In the genomic region with DNA sequence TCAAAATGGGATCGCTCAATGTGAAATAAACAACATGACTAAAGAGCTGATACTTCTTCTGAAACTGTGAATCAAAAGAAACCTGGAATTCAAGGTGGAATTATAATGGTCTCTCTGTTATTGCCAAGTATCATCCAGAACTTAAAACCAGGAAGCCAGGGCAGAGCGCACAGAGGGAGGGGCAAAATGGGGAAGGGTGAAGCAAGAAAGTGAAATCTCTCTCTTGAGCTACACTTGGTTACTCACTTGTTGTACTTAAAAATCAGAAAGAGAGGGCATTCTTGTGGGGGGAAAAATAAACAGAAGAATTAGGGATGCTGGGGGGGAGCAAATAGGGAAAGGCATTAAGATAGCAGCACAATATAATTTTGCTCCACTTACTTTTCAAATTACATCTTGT, we compare ENCODE assay signal across 29 cellular contexts.
DNase-seq lines count a peak whose midpoint lies in the region; ATAC-seq and TF ChIP-seq lines count a peak whose summit lies in the region.
"Had no signal": no experiment of that assay in that cellular context is flagged by ENCODE, and none has a peak within 500 bp of the region (broad histone marks: within the 10 kb centered on the region; RNA-seq: fewer than 3 reads in every experiment).

No MANE protein-coding gene starts in this region.

- H3K36me3 ChIP-seq in trophoblast cell (ENCODE audit: control insufficient read depth in 1 of 2, insufficient read depth in 2 of 2, low read length in 2 of 2): no peaks in the 10 kb centered on the region
- H3K36me3 ChIP-seq: gastrocnemius medialis, lower lobe of right lung, sigmoid colon, transverse colon had no signal

- H3K79me2 ChIP-seq in trophoblast cell (ENCODE audit: control insufficient read depth, insufficient read depth, low read length, poor library complexity): no peaks in the 10 kb centered on the region

- H2BK5ac ChIP-seq in trophoblast cell (ENCODE audit: low read depth, low read length, poor library complexity): no peak overlapping the region

- no peak for ATAC-seq in HG02623 (IDR thresholded peaks at IDR 0.05; ENCODE audit: unreplicated experiment)
- ATAC-seq: effector memory CD8-positive, alpha-beta T cell; gastrocnemius medialis; natural killer cell treated with Interleukin-12 subunit alpha and Interleukin-12 subunit beta and Interleukin-15 and Interleukin-18, amount 100 ng/mL, for 72 hours; Panc1; psoas muscle had no signal

- no peak overlapping the region for H3K14ac ChIP-seq in trophoblast cell (ENCODE audit: low read length)

- H3K4me1 ChIP-seq in trophoblast cell (ENCODE audit: control insufficient read depth in 1 of 2, insufficient read depth in 2 of 2, low read length in 2 of 2): no peaks in the 10 kb centered on the region
- H3K4me1 ChIP-seq: gastrocnemius medialis, lower lobe of right lung, psoas muscle, sigmoid colon, transverse colon had no signal

- H3K27ac ChIP-seq in trophoblast cell (ENCODE audit: low read depth, low read length): no peak overlapping the region
- H3K27ac ChIP-seq: coronary artery, gastrocnemius medialis, KMS-11, lower lobe of right lung, psoas muscle, sigmoid colon, transverse colon had no signal

- no peak for TF ChIP-seq CTCF in fibroblast of villous mesenchyme (IDR thresholded peaks at IDR 0.05; ENCODE audit: insufficient read depth, low read depth, low read length)

- no peak overlapping the region for H2AK5ac ChIP-seq in trophoblast cell (ENCODE audit: low read length)

- no peak overlapping the region for H4K12ac ChIP-seq in trophoblast cell (ENCODE audit: low read depth, low read length)

- H3K4me3 ChIP-seq in fibroblast of villous mesenchyme (ENCODE audit: low read depth, low read length) (no peak overlapping the region), trophoblast cell (ENCODE audit: low read depth, low read length) (no peak overlapping the region)
- H3K4me3 ChIP-seq: coronary artery, gastrocnemius medialis, lower lobe of right lung, psoas muscle, sigmoid colon, transverse colon had no signal

- H2BK120ac ChIP-seq in trophoblast cell (ENCODE audit: insufficient read depth, low read length, poor library complexity): no peak overlapping the region

- no peak overlapping the region for H3K4ac ChIP-seq in trophoblast cell (ENCODE audit: low read depth, low read length)

- H2BK12ac ChIP-seq in trophoblast cell (ENCODE audit: low read length): no peak overlapping the region

- H2AFZ ChIP-seq in trophoblast cell (ENCODE audit: insufficient read depth, low read length, poor library complexity): no peak overlapping the region

- H3K79me1 ChIP-seq in trophoblast cell (ENCODE audit: low read length): no peaks in the 10 kb centered on the region

- H4K8ac ChIP-seq in trophoblast cell (ENCODE audit: low read depth, low read length): no peak overlapping the region

- H3K27me3 ChIP-seq in trophoblast cell (ENCODE audit: insufficient read depth, low read length): no peaks in the 10 kb centered on the region
- H3K27me3 ChIP-seq: gastrocnemius medialis, sigmoid colon, transverse colon had no signal

- DNase-seq in NOMO-1 treated with DMSO at 0.1 percent for 48 hours (lab: John Stamatoyannopoulos, UW; ENCODE audit: unreplicated experiment) (peak; percentile 1), NOMO-1 treated with dmso at 0.1 percent for 144 hours (lab: John Stamatoyannopoulos, UW; ENCODE audit: unreplicated experiment) (no peak), amniotic epithelial cell (ENCODE audit: low read depth) (peak; percentile 21), fibroblast of villous mesenchyme (ENCODE audit: low read depth) (peak; percentile 8), trophoblast cell (no peak), middle frontal gyrus (ENCODE audit: extremely low spot score, low spot score) (no peak)
- no peak for DNase-seq in activated naive CD4-positive, alpha-beta T cell treated with anti-CD3 and anti-CD28 coated beads, Interleukin-2, amount 50 U/mL, for 16 hours
- DNase-seq: 8988T; activated CD4-positive, alpha-beta T cell treated with anti-CD3 and anti-CD28 coated beads, Interleukin-2, amount 10 ng/mL, durations not matched to agents 24 days and 14 days; activated effector memory CD4-positive, alpha-beta T cell treated with anti-CD3 and anti-CD28 coated beads, Interleukin-2, amount 50 U/mL, for 16 hours; activated naive CD8-positive, alpha-beta T cell treated with anti-CD3 and anti-CD28 coated beads for 36 hours; activated T-cell treated with anti-CD3 and anti-CD28 coated beads, Interleukin-2, amount 50 U/mL, for 24 hours; aorta; effector memory CD8-positive, alpha-beta T cell; gastrocnemius medialis; lower lobe of right lung; NCI-H2029; NCI-H526; psoas muscle; SHP77; sigmoid colon; stimulated activated CD4-positive, alpha-beta T cell treated with anti-CD3 and anti-CD28 coated beads, Interleukin-4, amount 100 ng/mL, for 24 hours; SW 1271; transverse colon had no signal

- peaks cover 1% of the 10 kb centered on the region for H3K9me3 ChIP-seq in trophoblast cell (ENCODE audit: insufficient read depth, low read depth, low read length)
- H3K9me3 ChIP-seq: gastrocnemius medialis, lower lobe of right lung, psoas muscle, sigmoid colon, transverse colon had no signal

- no peak overlapping the region for H3K18ac ChIP-seq in trophoblast cell (ENCODE audit: low read length)

- no peak overlapping the region for H3K4me2 ChIP-seq in trophoblast cell (ENCODE audit: low read length)
- H3K4me2 ChIP-seq: KMS-11 had no signal

- WGBS in trophoblast cell (ENCODE audit: extremely low coverage, insufficient coverage, insufficient read length): no CpG with 5 or more reads among the region's 2 CpGs

- H3K23ac ChIP-seq in trophoblast cell (ENCODE audit: low read length): no peak overlapping the region

- H3K9ac ChIP-seq in trophoblast cell (ENCODE audit: low read length): no peak overlapping the region
- H3K9ac ChIP-seq: KMS-11 had no signal

- no peak overlapping the region for H4K91ac ChIP-seq in trophoblast cell (ENCODE audit: low read depth, low read length)

Comparison
In these comparisons a context has a peak if more than half of its experiments do, and no peak if none do; other contexts are left out.
1. DNase-seq: peak in NOMO-1 treated with DMSO at 0.1 percent for 48 hours (single experiment), amniotic epithelial cell (single experiment) and fibroblast of villous mesenchyme (single experiment); none in NOMO-1 treated with dmso at 0.1 percent for 144 hours (single experiment), trophoblast cell (0 of 2), activated naive CD4-positive, alpha-beta T cell treated with anti-CD3 and anti-CD28 coated beads, Interleukin-2, amount 50 U/mL, for 16 hours (single experiment) and middle frontal gyrus (single experiment).